Comparison of ENCODE assay signal across 11 cellular contexts in genomic region chr1:116330342-116330652, GRCh38. TPM values are rescaled to one million over a fixed set of nuclear protein-coding genes. Genes with fewer than 3 reads are reported as not detected.
A peak's percentile ranks its signal among the peaks of the same experiment; 100 is the strongest.
DNase-seq lines count a peak whose midpoint lies in the region; TF ChIP-seq lines count a peak whose summit lies in the region.
"Had no signal": no experiment of that assay in that cellular context is flagged by ENCODE, and none has a peak within 500 bp of the region (broad histone marks: within the 10 kb centered on the region; RNA-seq: fewer than 3 reads in every experiment).

No MANE protein-coding gene starts in this region.

- no peaks in the 10 kb centered on the region for H3K36me3 ChIP-seq in thyroid gland
- H3K36me3 ChIP-seq: heart left ventricle had no signal

- H3K36me3 Mint-ChIP-seq in H9 (ENCODE audit: insufficient read depth in 1 of 3, low read depth in 3 of 3), result no peaks in the 10 kb centered on the region

- H3K9me3 Mint-ChIP-seq in H9, result no peaks in the 10 kb centered on the region
- H3K9me3 Mint-ChIP-seq: effector memory CD8-positive, alpha-beta T cell had no signal

- no peak for TF ChIP-seq POLR2A in thyroid gland (IDR thresholded peaks at IDR 0.05)

- peak; percentile 73 for DNase-seq in NCI-H1092 treated with DMSO at 0.1 percent for 48 hours (lab: John Stamatoyannopoulos, UW)
- DNase-seq in NCI-H774 (lab: John Stamatoyannopoulos, UW), result peak; percentile 24
- DNase-seq in kidney glomerular epithelial cell (lab: John Stamatoyannopoulos, UW), result peak; percentile 22
- peak; percentile 91 for DNase-seq in thyroid gland
- DNase-seq in cortex of kidney (lab: John Stamatoyannopoulos, UW), result no peak
- DNase-seq in AG20443 (ENCODE audit: low spot score), result no peak
- no peak for DNase-seq in H9
- DNase-seq: effector memory CD8-positive, alpha-beta T cell; heart left ventricle; MV-4-11 had no signal

- H3K23ac ChIP-seq in H9 (ENCODE audit: insufficient read length, low read depth, low read length), result no peak overlapping the region

- H2BK12ac ChIP-seq in H9 (ENCODE audit: insufficient read length, low read depth, low read length), result no peak overlapping the region

- no peak overlapping the region for H3K4me2 ChIP-seq in H9 (ENCODE audit: insufficient read depth, insufficient read length, low read length)

- H4K20me1 ChIP-seq in H9 (ENCODE audit: control insufficient read depth, insufficient read depth, insufficient read length), result no peaks in the 10 kb centered on the region

- intact Hi-C loops in thyroid gland (cut with DNase I), result no loop called here

- H3K79me2 ChIP-seq in H9 (ENCODE audit: insufficient read depth, low read length), result no peaks in the 10 kb centered on the region

- H2AK5ac ChIP-seq in H9 (ENCODE audit: insufficient read length, low read length), result no peak overlapping the region

- peaks cover 15 to 16% of the 10 kb centered on the region in 2 experiments for H3K4me1 Mint-ChIP-seq in H9

- H3K27ac ChIP-seq in thyroid gland (peak overlapping the region; percentile 89 to 92 (median 89)), H9 (ENCODE audit: insufficient read length, low read depth, low read length) (no peak overlapping the region)
- H3K27ac ChIP-seq: heart left ventricle, HL-60 had no signal

- H3K27me3 Mint-ChIP-seq in H9 (ENCODE audit: low read depth), result peaks cover 1% of the 10 kb centered on the region; the same call in 1 of the 2 replicates

- no peak overlapping the region for H4K5ac ChIP-seq in H9 (ENCODE audit: insufficient read length, low read depth, low read length)

- no peaks in the 10 kb centered on the region for H3K9me3 ChIP-seq in thyroid gland
- H3K9me3 ChIP-seq in H9 (ENCODE audit: control insufficient read depth, low read depth, low read length), result no peaks in the 10 kb centered on the region
- H3K9me3 ChIP-seq: heart left ventricle had no signal

- no peak overlapping the region for H3K56ac ChIP-seq in H9 (ENCODE audit: insufficient read length, low read depth, low read length)

- H2BK120ac ChIP-seq in H9 (ENCODE audit: low read depth, low read length, poor library complexity, severe bottlenecking), result no peak overlapping the region

- H3K18ac ChIP-seq in H9 (ENCODE audit: insufficient read length, low read depth, low read length), result no peak overlapping the region

- H4K91ac ChIP-seq in H9 (ENCODE audit: insufficient read length, low read depth, low read length), result no peak overlapping the region

- H3K79me1 ChIP-seq in H9 (ENCODE audit: insufficient read depth, low read depth, low read length, poor library complexity, severe bottlenecking), result no peaks in the 10 kb centered on the region

- H3K4me1 ChIP-seq in thyroid gland, result peaks cover 78 to 80% of the 10 kb centered on the region in 2 donors
- peaks cover 3% of the 10 kb centered on the region; the same call in 1 of the 2 replicates for H3K4me1 ChIP-seq in H9 (ENCODE audit: insufficient read depth, low read length)

- H3K9ac ChIP-seq in H9 (ENCODE audit: extremely low read depth, insufficient read length, low read length), result no peak overlapping the region

- no peak overlapping the region for H2AFZ ChIP-seq in H9 (ENCODE audit: low read length)

- no peaks in the 10 kb centered on the region for H3K23me2 ChIP-seq in H9 (ENCODE audit: insufficient read length, low read depth, low read length, poor library complexity, severe bottlenecking)

- no peak overlapping the region for H3T11ph ChIP-seq in H9 (ENCODE audit: low read length)

- H3K4ac ChIP-seq in H9 (ENCODE audit: low read depth, low read length), result no peak overlapping the region

- no peak overlapping the region for H2BK5ac ChIP-seq in H9 (ENCODE audit: insufficient read length, low read length)

- TF ChIP-seq CTCF in thyroid gland (IDR thresholded peaks at IDR 0.05) (no peak), H9 (conservative IDR thresholded peaks at IDR 0.05) (no peak)

- 19 to 31% methylated on average over 4 of the region's 4 CpGs for WGBS in thyroid gland, 2 donors
- WGBS in H9 (ENCODE audit: extremely low coverage, insufficient read length, low lambda C conversion rate), result no CpG with 5 or more reads among the region's 4 CpGs

- 0 out of 7 replicates have a peak overlapping the region, but pooled peaks of 1 of the 3 experiments have one; percentile 7 for H3K27ac Mint-ChIP-seq in H9

- H3K14ac ChIP-seq in H9 (ENCODE audit: insufficient read depth, low read length), result no peak overlapping the region

- no peak overlapping the region for H3K4me3 Mint-ChIP-seq in H9
- H3K4me3 Mint-ChIP-seq: effector memory CD8-positive, alpha-beta T cell had no signal

- no peak overlapping the region for H4K8ac ChIP-seq in H9 (replicated peaks; ENCODE audit: insufficient read length, low read depth, low read length)

- H2BK20ac ChIP-seq in H9 (ENCODE audit: low read depth, low read length, poor library complexity, severe bottlenecking), result no peak overlapping the region

- H2BK15ac ChIP-seq in H9 (ENCODE audit: low read depth, low read length), result no peak overlapping the region

- no peak overlapping the region for H3K4me3 ChIP-seq in thyroid gland (replicated peaks in 1 of 3)
- H3K4me3 ChIP-seq: heart left ventricle had no signal

- H3K27me3 ChIP-seq in thyroid gland (no peaks in the 10 kb centered on the region), H9 (ENCODE audit: insufficient read depth, low read length) (no peaks in the 10 kb centered on the region)
- H3K27me3 ChIP-seq: heart left ventricle had no signal

RNA-seq across cellular contexts. Expression of gene ATP1A1, which starts 42.7 kb away (rescaled TPM):
- 1,000 to 10,000 TPM in 3 of 4 donors, 100 to 1,000 TPM in 1; 770 to 1,450 (median 1,316) TPM for total RNA-seq in thyroid gland
- total RNA-seq in H9 (2021), result 232 and 239 TPM in 2 replicates

Comparison
In these comparisons a context has a peak if more than half of its experiments do, and no peak if none do; other contexts are left out.
1. DNase-seq: peak in NCI-H1092 treated with DMSO at 0.1 percent for 48 hours (single experiment), NCI-H774 (single experiment), kidney glomerular epithelial cell (single experiment) and thyroid gland (2 of 2); none in cortex of kidney (single experiment), AG20443 (single experiment) and H9 (single experiment).